Comparison of ENCODE assay signal across 14 cellular contexts in the genomic region with DNA sequence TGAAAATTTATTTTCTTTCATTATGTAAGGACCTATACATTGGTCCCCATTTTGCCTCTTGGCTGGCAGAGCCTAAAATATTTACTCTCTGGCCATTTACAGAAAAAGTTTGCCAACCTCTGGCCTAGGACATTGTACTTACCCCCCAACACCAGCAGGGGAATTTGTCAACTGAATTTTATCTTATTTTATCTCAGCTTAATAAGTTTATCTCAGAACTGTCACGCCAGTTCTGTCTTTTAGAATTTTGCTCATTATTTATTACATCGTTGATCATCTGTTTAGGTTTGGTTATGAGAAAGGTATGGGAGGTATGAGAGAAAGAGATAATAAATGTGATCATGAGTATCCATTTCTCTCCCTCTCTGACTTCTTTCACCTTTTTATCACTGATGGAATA. TPM values are rescaled to one million over a fixed set of nuclear protein-coding genes. Genes with fewer than 3 reads are reported as not detected.
DNase-seq lines count a peak whose midpoint lies in the region; ATAC-seq and TF ChIP-seq lines count a peak whose summit lies in the region.
"Had no signal": no experiment of that assay in that cellular context is flagged by ENCODE, and none has a peak within 500 bp of the region (broad histone marks: within the 10 kb centered on the region; RNA-seq: fewer than 3 reads in every experiment).

No MANE protein-coding gene starts in this region.

- peak; percentile 54 for TF ChIP-seq CTCF in OCI-LY7 (conservative IDR thresholded peaks at IDR 0.05; ENCODE audit: low read length)

- H3K4me2 ChIP-seq in OCI-LY7 (ENCODE audit: low read length): no peak overlapping the region

- no peaks in the 10 kb centered on the region for H3K27me3 Mint-ChIP-seq in activated T-cell treated with anti-CD3 and anti-CD28 coated beads, Interleukin-2, amount 50 U/mL, for 24 hours
- H3K27me3 Mint-ChIP-seq in activated T-cell treated with anti-CD3 and anti-CD28 coated beads, Interleukin-2, amount 50 U/mL, for 72 hours (ENCODE audit: low read depth): no peaks in the 10 kb centered on the region
- H3K27me3 Mint-ChIP-seq in stimulated activated naive B cell treated with anti-CD40 and anti-IgM and Interleukin-4, amounts not matched to agents 10 μg/mL and 1 μg/mL and 100 μg/mL, for 72 hours: no peaks in the 10 kb centered on the region

- intact Hi-C loops in OCI-LY7 (cut with micrococcal nuclease; ENCODE audit: unreplicated experiment): loop anchor here (2.0 kb wide), 1 partner anchor 14 kb away; no protein-coding TSS in a partner anchor

- peaks cover 55% of the 10 kb centered on the region for H3K4me1 Mint-ChIP-seq in activated T-cell treated with anti-CD3 and anti-CD28 coated beads, Interleukin-2, amount 50 U/mL, for 24 hours (ENCODE audit: low read depth)
- peaks cover 47% of the 10 kb centered on the region for H3K4me1 Mint-ChIP-seq in activated T-cell treated with anti-CD3 and anti-CD28 coated beads, Interleukin-2, amount 50 U/mL, for 72 hours (ENCODE audit: low read depth)
- peaks cover 6 to 25% of the 10 kb centered on the region in 2 donors for H3K4me1 Mint-ChIP-seq in stimulated activated naive B cell treated with anti-CD40 and anti-IgM and Interleukin-4, amounts not matched to agents 10 μg/mL and 1 μg/mL and 100 μg/mL, for 72 hours

- no peaks in the 10 kb centered on the region for H3K9me2 ChIP-seq in OCI-LY7 (ENCODE audit: insufficient read depth, low read length)

- no peak for TF ChIP-seq POLR2A in erythroblast (IDR thresholded peaks at IDR 0.05; ENCODE audit: low read length)

- H3K4me1 ChIP-seq in OCI-LY7 (ENCODE audit: insufficient read depth, low read length, poor library complexity, severe bottlenecking): no peaks in the 10 kb centered on the region

- H3K79me2 ChIP-seq in OCI-LY7 (ENCODE audit: insufficient read depth, low read depth, low read length): peaks cover 22% of the 10 kb centered on the region; the same call in 1 of the 2 replicates

- H3K36me3 ChIP-seq in OCI-LY7 (ENCODE audit: insufficient read depth, low read length): peaks cover 97% of the 10 kb centered on the region
- H3K36me3 ChIP-seq: ovary had no signal

- BruUV-seq in OCI-LY7 (replicated peaks; lab: Mats Ljungman, UMichigan): no TSS peak

- DNase-seq in activated T-cell treated with anti-CD3 and anti-CD28 coated beads, Interleukin-2, amount 50 U/mL, for 24 hours: no peak
- DNase-seq in activated T-cell treated with anti-CD3 and anti-CD28 coated beads, Interleukin-2, amount 50 U/mL, for 72 hours: no peak
- DNase-seq in OCI-LY7 (ENCODE audit: low spot score): no peak
- DNase-seq in erythroblast (lab: John Stamatoyannopoulos, UW): peak; percentile 12 to 20
- DNase-seq in stimulated activated naive B cell treated with anti-CD40 and anti-IgM and Interleukin-4, amounts not matched to agents 10 μg/mL and 1 μg/mL and 100 μg/mL, for 72 hours: no peak
- no peak for DNase-seq in NCI-H2107 (lab: John Stamatoyannopoulos, UW)
- DNase-seq in SHP77 treated with DMSO at 0.1 percent for 48 hours (lab: John Stamatoyannopoulos, UW): no peak
- DNase-seq: activated CD4-positive, CD25-positive, alpha-beta regulatory T cell; cortex of kidney; left cardiac atrium; NCI-H446; ovary; stimulated activated CD4-positive, alpha-beta T cell treated with anti-CD3 and anti-CD28 coated beads, Interleukin-4, amount 100 ng/mL, for 24 hours had no signal

- CTCF ChIA-PET in OCI-LY7 (lab: Charles Lee; ENCODE audit: unreplicated experiment): no interaction called here

- peaks cover 6% of the 10 kb centered on the region; the same call in 1 of the 2 replicates for H3K9me3 ChIP-seq in OCI-LY7 (ENCODE audit: low read length)
- H3K9me3 ChIP-seq: ovary had no signal

- H3K27ac Mint-ChIP-seq in activated T-cell treated with anti-CD3 and anti-CD28 coated beads, Interleukin-2, amount 50 U/mL, for 24 hours: peak overlapping the region; percentile 61
- no peak overlapping the region for H3K27ac Mint-ChIP-seq in activated T-cell treated with anti-CD3 and anti-CD28 coated beads, Interleukin-2, amount 50 U/mL, for 72 hours
- peak overlapping the region; percentile 3 for H3K27ac Mint-ChIP-seq in stimulated activated naive B cell treated with anti-CD40 and anti-IgM and Interleukin-4, amounts not matched to agents 10 μg/mL and 1 μg/mL and 100 μg/mL, for 72 hours

- peaks cover 96% of the 10 kb centered on the region for H3K36me3 Mint-ChIP-seq in activated T-cell treated with anti-CD3 and anti-CD28 coated beads, Interleukin-2, amount 50 U/mL, for 24 hours (ENCODE audit: low read depth)
- H3K36me3 Mint-ChIP-seq in activated T-cell treated with anti-CD3 and anti-CD28 coated beads, Interleukin-2, amount 50 U/mL, for 72 hours (ENCODE audit: insufficient read depth in 2 of 2): peaks cover 26 to 64% of the 10 kb centered on the region in 2 donors
- peaks cover 53 to 56% of the 10 kb centered on the region in 2 donors for H3K36me3 Mint-ChIP-seq in stimulated activated naive B cell treated with anti-CD40 and anti-IgM and Interleukin-4, amounts not matched to agents 10 μg/mL and 1 μg/mL and 100 μg/mL, for 72 hours

- H2AFZ ChIP-seq in OCI-LY7 (ENCODE audit: low read length): no peak overlapping the region

- no peak overlapping the region for H3K4me3 Mint-ChIP-seq in activated T-cell treated with anti-CD3 and anti-CD28 coated beads, Interleukin-2, amount 50 U/mL, for 24 hours
- no peak overlapping the region for H3K4me3 Mint-ChIP-seq in activated T-cell treated with anti-CD3 and anti-CD28 coated beads, Interleukin-2, amount 50 U/mL, for 72 hours
- no peak overlapping the region for H3K4me3 Mint-ChIP-seq in stimulated activated naive B cell treated with anti-CD40 and anti-IgM and Interleukin-4, amounts not matched to agents 10 μg/mL and 1 μg/mL and 100 μg/mL, for 72 hours

- H3K27ac ChIP-seq in OCI-LY7 (ENCODE audit: low read depth, low read length, poor library complexity, severe bottlenecking): no peak overlapping the region
- H3K27ac ChIP-seq: ovary had no signal

- POLR2A ChIA-PET in OCI-LY7 (lab: Charles Lee): interaction anchor here (1.0 to 1.9 kb wide), 2 partner anchors 12 to 17 kb away, joined by 4 read pairs; no protein-coding TSS in a partner anchor

- no peak overlapping the region for H3K4me3 ChIP-seq in OCI-LY7 (ENCODE audit: low read depth, low read length, poor library complexity, severe bottlenecking)
- H3K4me3 ChIP-seq: ovary had no signal

- H3K9me3 Mint-ChIP-seq in activated T-cell treated with anti-CD3 and anti-CD28 coated beads, Interleukin-2, amount 50 U/mL, for 24 hours: no peaks in the 10 kb centered on the region
- no peaks in the 10 kb centered on the region for H3K9me3 Mint-ChIP-seq in activated T-cell treated with anti-CD3 and anti-CD28 coated beads, Interleukin-2, amount 50 U/mL, for 72 hours
- H3K9me3 Mint-ChIP-seq in stimulated activated naive B cell treated with anti-CD40 and anti-IgM and Interleukin-4, amounts not matched to agents 10 μg/mL and 1 μg/mL and 100 μg/mL, for 72 hours: no peaks in the 10 kb centered on the region

- 0 out of 2 replicates have a peak, but pooled peaks cover 3% of the 10 kb centered on the region for H4K20me1 ChIP-seq in OCI-LY7 (ENCODE audit: insufficient read depth, low read length)

- ATAC-seq in activated T-cell treated with anti-CD3 and anti-CD28 coated beads, Interleukin-2, amount 50 U/mL, for 72 hours (replicated peaks in 1 of 2): no peak
- no peak for ATAC-seq in stimulated activated naive B cell treated with anti-CD40 and anti-IgM and Interleukin-4, amounts not matched to agents 10 μg/mL and 1 μg/mL and 100 μg/mL, for 72 hours (replicated peaks)
- no peak for ATAC-seq in GM21381 (IDR thresholded peaks at IDR 0.05; ENCODE audit: unreplicated experiment)
- ATAC-seq: left cardiac atrium had no signal

RNA-seq across cellular contexts. Expression of a gene that starts 38.3 kb away (rescaled TPM):
- 100 to 1,000 TPM; 208 to 246 TPM for total RNA-seq in activated T-cell treated with anti-CD3 and anti-CD28 coated beads, Interleukin-2, amount 50 U/mL, for 72 hours
- total RNA-seq in OCI-LY7 (2014; rRNA removed; shearing (Covaris generic)): 133 and 169 TPM in 2 replicates
- total RNA-seq in OCI-LY7 (2022): 213 and 259 TPM in 2 replicates

Comparison
In these comparisons a context has a peak if more than half of its experiments do, and no peak if none do; other contexts are left out.
1. DNase-seq: peak in erythroblast (2 of 2); none in activated T-cell treated with anti-CD3 and anti-CD28 coated beads, Interleukin-2, amount 50 U/mL, for 24 hours (single experiment), activated T-cell treated with anti-CD3 and anti-CD28 coated beads, Interleukin-2, amount 50 U/mL, for 72 hours (0 of 2), OCI-LY7 (single experiment), stimulated activated naive B cell treated with anti-CD40 and anti-IgM and Interleukin-4, amounts not matched to agents 10 μg/mL and 1 μg/mL and 100 μg/mL, for 72 hours (single experiment), NCI-H2107 (single experiment) and SHP77 treated with DMSO at 0.1 percent for 48 hours (single experiment).